ENCODE assay signal across 21 cellular contexts in the genomic region with DNA sequence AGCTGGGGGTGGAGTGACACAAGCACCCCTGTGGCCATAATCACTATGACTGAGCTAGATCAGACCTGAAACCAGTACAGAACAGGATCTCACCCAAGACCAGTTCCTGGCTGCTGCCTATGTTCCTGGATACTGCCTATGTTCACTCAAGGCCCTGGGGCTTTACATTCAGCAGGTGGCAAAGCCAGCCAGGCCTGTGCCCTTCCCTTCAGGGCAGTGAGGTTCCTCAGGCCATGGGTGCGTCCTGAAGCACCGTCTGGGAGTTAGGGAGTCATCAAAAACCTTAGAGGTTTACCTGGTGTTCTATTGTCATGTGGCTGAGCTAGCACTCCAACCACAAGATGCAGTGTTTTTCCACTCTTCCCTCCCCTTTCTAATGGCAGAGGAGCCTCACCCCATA.
DNase-seq lines count a peak whose midpoint lies in the region.
"Had no signal": no experiment of that assay in that cellular context is flagged by ENCODE, and none has a peak within 500 bp of the region (broad histone marks: within the 10 kb centered on the region; RNA-seq: fewer than 3 reads in every experiment).

No MANE protein-coding gene starts in this region.

- DNase-seq in DMS53 (lab: John Stamatoyannopoulos, UW) (peak; percentile 7), DMS53 treated with DMSO at 0.1 percent for 48 hours (lab: John Stamatoyannopoulos, UW; ENCODE audit: unreplicated experiment) (no peak)
- DNase-seq: 8988T; ACHN; AML-193; BE2C; C1 segment of cervical spinal cord; Caco-2; Calu3; CD4-positive, alpha-beta memory T cell; CD4-positive, alpha-beta T cell; CD4-positive, CD25-positive, alpha-beta regulatory T cell; CD8-positive, alpha-beta memory T cell; CD8-positive, alpha-beta T cell; COR-L47; DMS 273 treated with DMSO at 0.1 percent for 48 hours; DMS153; DMS79; DMS79 treated with DMSO at 0.1 percent for 48 hours; DND-41; EL had no signal
